In the genomic region with DNA sequence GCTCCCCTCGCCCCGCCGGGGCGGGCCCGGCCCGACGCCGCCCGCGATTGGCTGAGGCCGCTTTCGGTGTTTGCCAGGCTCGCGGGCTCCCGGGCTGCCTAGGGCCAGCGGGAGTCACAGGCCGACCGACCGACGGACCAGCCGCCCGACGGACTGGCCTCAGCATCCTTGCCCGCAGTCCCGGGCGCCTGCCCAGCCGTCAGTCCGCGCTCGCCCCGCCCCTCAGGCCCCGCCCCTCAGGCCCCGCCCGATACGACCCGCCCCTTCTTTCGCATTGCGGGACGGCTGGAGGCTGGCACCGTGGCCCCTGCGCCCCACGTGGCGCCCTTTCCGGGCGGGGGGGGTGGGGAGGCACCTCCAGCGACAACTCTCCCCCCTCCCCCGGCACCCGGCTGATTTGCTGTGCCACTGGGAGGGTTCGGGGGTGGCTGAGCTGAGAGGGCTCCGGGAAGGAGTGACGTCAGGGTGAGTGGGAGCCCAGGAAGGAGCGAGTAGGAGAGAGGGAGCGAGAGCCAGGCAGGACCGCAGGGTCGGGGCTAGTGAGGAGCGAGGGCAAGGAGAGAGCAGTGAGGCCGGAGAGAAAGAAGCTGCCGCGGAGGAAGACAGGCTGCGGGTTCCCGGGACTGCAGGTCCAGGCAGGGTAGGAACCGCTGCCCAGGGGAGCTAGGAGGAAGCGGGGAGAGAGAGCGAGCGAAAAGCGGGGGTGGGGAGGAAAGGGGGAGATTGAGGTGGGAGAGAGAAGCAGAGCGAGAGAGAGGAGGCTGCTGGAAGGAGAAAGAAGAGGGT, we compare ENCODE assay signal across 1 cellular context.
TF ChIP-seq lines count a peak whose summit lies in the region.

ASPHD1 (plus strand) TSS at position 387 of the 786 bp plus-strand sequence. CDS start 484 bp downstream, outside the sequence.

TF ChIP-seq in HCT116, 20 proteins besides CTCF, POLR2A, EP300 and RAD21 (continued from another document):
- TF ChIP-seq SP1 (IDR thresholded peaks at IDR 0.05; ENCODE audit: low read depth) (peak; percentile 55), SIN3A (IDR thresholded peaks at IDR 0.05; ENCODE audit: low read depth) (no peak)
